8 cellular contexts compared by ENCODE assay signal in the genomic region with DNA sequence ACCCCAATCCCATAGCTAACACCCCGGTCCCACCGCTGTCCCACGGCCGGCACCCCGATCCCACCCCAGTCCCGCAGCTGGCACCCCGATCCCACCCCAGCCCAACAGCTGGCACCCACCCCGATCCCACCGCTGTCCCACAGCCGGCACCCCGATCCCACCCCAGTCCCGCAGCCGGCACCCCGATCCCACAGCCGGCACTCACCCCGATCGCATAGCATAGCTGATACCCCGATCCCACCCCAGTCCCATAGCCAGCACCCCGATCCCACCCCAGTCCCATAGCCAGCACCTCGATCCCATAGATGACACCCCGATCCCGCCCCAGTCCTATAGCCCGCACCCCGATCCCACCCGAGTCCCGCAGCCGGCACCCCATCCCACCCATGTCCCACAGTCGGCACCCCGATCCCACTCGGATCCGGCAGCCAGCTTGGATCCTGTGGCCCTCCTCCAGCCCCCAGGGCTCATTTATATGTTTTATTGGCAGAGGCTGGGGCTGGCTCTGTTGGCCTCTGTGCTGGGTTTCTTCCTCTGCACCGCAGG. TPM values are rescaled to one million over a fixed set of nuclear protein-coding genes. Genes with fewer than 3 reads are reported as not detected.
DNase-seq lines count a peak whose midpoint lies in the region; ATAC-seq and TF ChIP-seq lines count a peak whose summit lies in the region.

No MANE protein-coding gene starts in this region.

- H3K4me1 ChIP-seq in HUES48 (ENCODE audit: control insufficient read depth, insufficient read depth, low read length) (no peaks in the 10 kb centered on the region; the same call in 1 of the 2 replicates), adrenal gland (replicated peaks in 1 of 2) (peaks cover 15 to 19% of the 10 kb centered on the region in 2 donors)

- peak overlapping the region; percentile 99 to 100 for H3K4me3 Mint-ChIP-seq in stimulated activated naive B cell treated with anti-CD40 and anti-IgM and Interleukin-4, amounts not matched to agents 10 μg/mL and 1 μg/mL and 100 μg/mL, for 72 hours

- peak in 2 of 7 donors; percentile 28 to 46 for DNase-seq in adrenal gland
- no peak for DNase-seq in stimulated activated naive B cell treated with anti-CD40 and anti-IgM and Interleukin-4, amounts not matched to agents 10 μg/mL and 1 μg/mL and 100 μg/mL, for 72 hours
- DNase-seq in putamen (ENCODE audit: low spot score) = no peak
- DNase-seq in HPDE6-E6E7 (ENCODE audit: extremely low spot score) = no peak
- no peak for DNase-seq in effector CD4-positive, alpha-beta T cell
- no peak for DNase-seq in DMS114 treated with DMSO at 0.1 percent for 48 hours (lab: John Stamatoyannopoulos, UW; ENCODE audit: unreplicated experiment)

- peaks cover 24 to 31% of the 10 kb centered on the region in 2 donors for H3K36me3 Mint-ChIP-seq in stimulated activated naive B cell treated with anti-CD40 and anti-IgM and Interleukin-4, amounts not matched to agents 10 μg/mL and 1 μg/mL and 100 μg/mL, for 72 hours

- no peaks in the 10 kb centered on the region for H3K27me3 ChIP-seq in HUES48 (ENCODE audit: control insufficient read depth, insufficient read depth, low read length)
- H3K27me3 ChIP-seq in adrenal gland = no peaks in the 10 kb centered on the region

- H3K4me1 Mint-ChIP-seq in stimulated activated naive B cell treated with anti-CD40 and anti-IgM and Interleukin-4, amounts not matched to agents 10 μg/mL and 1 μg/mL and 100 μg/mL, for 72 hours = peaks cover 28 to 68% of the 10 kb centered on the region in 2 donors

- H3K9ac ChIP-seq in HUES48 (ENCODE audit: low read depth, low read length) = no peak overlapping the region

- H3K4me3 ChIP-seq in HUES48 (ENCODE audit: low read depth, low read length) = peak overlapping the region; percentile 97
- peak overlapping the region in 3 of 4 donors; percentile 65 to 86 (median 78) for H3K4me3 ChIP-seq in adrenal gland
- peak overlapping the region; percentile 84 for H3K4me3 ChIP-seq in iPS-18c (ENCODE audit: insufficient read depth, low read depth, low read length)

- H3K36me3 ChIP-seq in HUES48 (ENCODE audit: control insufficient read depth, insufficient read depth, low read length) (no peaks in the 10 kb centered on the region), adrenal gland (replicated peaks in 1 of 2) (no peaks in the 10 kb centered on the region)

- intact Hi-C loops in adrenal gland (cut with DNase I) = no loop called here

- H3K27ac ChIP-seq in HUES48 (ENCODE audit: low read depth, low read length) = no peak overlapping the region
- peak overlapping the region in 4 of 5 donors; percentile 93 to 100 (median 95) for H3K27ac ChIP-seq in adrenal gland

- H3K27me3 Mint-ChIP-seq in stimulated activated naive B cell treated with anti-CD40 and anti-IgM and Interleukin-4, amounts not matched to agents 10 μg/mL and 1 μg/mL and 100 μg/mL, for 72 hours = no peaks in the 10 kb centered on the region

- no peak for TF ChIP-seq POLR2A in adrenal gland (IDR thresholded peaks at IDR 0.05)

- no peaks in the 10 kb centered on the region for H3K9me3 Mint-ChIP-seq in stimulated activated naive B cell treated with anti-CD40 and anti-IgM and Interleukin-4, amounts not matched to agents 10 μg/mL and 1 μg/mL and 100 μg/mL, for 72 hours

- H3K9me3 ChIP-seq in HUES48 (ENCODE audit: control insufficient read depth, insufficient read depth, low read length) = no peaks in the 10 kb centered on the region
- no peaks in the 10 kb centered on the region for H3K9me3 ChIP-seq in adrenal gland (replicated peaks in 1 of 3)
- peaks cover 2% of the 10 kb centered on the region for H3K9me3 ChIP-seq in iPS-18c (ENCODE audit: control insufficient read depth, insufficient read depth, low read length)

- peak overlapping the region; percentile 100 for H3K27ac Mint-ChIP-seq in stimulated activated naive B cell treated with anti-CD40 and anti-IgM and Interleukin-4, amounts not matched to agents 10 μg/mL and 1 μg/mL and 100 μg/mL, for 72 hours

- 4 to 18% (median 10%) methylated on average over 1 to 32 of the region's 32 CpGs for WGBS in adrenal gland, 4 donors

- TF ChIP-seq CTCF in adrenal gland (IDR thresholded peaks at IDR 0.05) = no peak

- peak; percentile 0 to 6 for ATAC-seq in stimulated activated naive B cell treated with anti-CD40 and anti-IgM and Interleukin-4, amounts not matched to agents 10 μg/mL and 1 μg/mL and 100 μg/mL, for 72 hours (replicated peaks)

RNA-seq across cellular contexts. Expression of a gene that starts 0.9 kb away (rescaled TPM):
- 10 to 100 TPM in 6 of 8 donors, 1 to 10 TPM in 2; 8.8 to 18.2 (median 12.5) TPM for total RNA-seq in adrenal gland
- polyA plus RNA-seq in adrenal gland = 10 to 100 TPM in 2 of 3 donors, 1 to 10 TPM in 1; 4.2 to 13.9 (median 13.6) TPM

RNA-seq across cellular contexts. Expression of a gene that starts 25.5 kb away (rescaled TPM):
- total RNA-seq in adrenal gland = 10 to 100 TPM; 29.2 to 85.0 (median 52.1) TPM
- polyA plus RNA-seq in adrenal gland = 100 to 1,000 TPM in 1 of 3 donors, 10 to 100 TPM in 2; 34.5 to 109 (median 72.3) TPM

RNA-seq across cellular contexts. Expression of a gene that starts 30.3 kb away (rescaled TPM):
- total RNA-seq in adrenal gland = 100 to 1,000 TPM in 1 of 8 donors, 10 to 100 TPM in 7; 12.4 to 110 (median 32.1) TPM
- polyA plus RNA-seq in adrenal gland = 100 to 1,000 TPM in 1 of 3 donors, 10 to 100 TPM in 1, 1 to 10 TPM in 1; 9.4 to 109 (median 70.8) TPM

RNA-seq across cellular contexts. Expression of a gene that starts 53.7 kb away (rescaled TPM):
- 10 to 100 TPM; 17.5 to 54.4 (median 33.2) TPM for total RNA-seq in adrenal gland
- 10 to 100 TPM in 1 of 3 donors, 1 to 10 TPM in 2; 4.0 to 18.7 (median 4.3) TPM for polyA plus RNA-seq in adrenal gland
